Comparison of ENCODE assay signal across 13 cellular contexts in the genomic region with DNA sequence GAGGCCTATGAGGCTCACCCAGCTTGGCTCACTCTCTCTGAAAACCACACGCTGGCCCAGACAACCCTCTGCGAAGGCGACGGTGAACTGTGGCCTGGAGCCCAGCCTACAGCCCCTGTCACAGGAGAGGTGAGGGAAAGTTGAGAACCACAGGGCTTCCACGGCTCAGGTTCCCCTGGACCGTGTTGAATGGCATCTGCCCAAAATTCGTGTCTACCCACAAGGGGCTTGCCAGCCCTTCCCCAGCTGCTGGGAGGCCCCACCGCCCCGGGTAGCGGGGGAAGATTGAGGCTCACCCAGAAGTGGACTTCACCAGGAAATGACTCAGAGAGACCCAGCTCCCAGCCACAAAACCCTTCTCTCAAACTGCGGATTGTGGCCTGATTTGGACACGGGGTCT.
"Had no signal": no experiment of that assay in that cellular context is flagged by ENCODE, and none has a peak within 500 bp of the region (broad histone marks: within the 10 kb centered on the region; RNA-seq: fewer than 3 reads in every experiment).

No MANE protein-coding gene starts in this region.

- DNase-seq: activated CD4-positive, alpha-beta T cell treated with anti-CD3 and anti-CD28 coated beads, Interleukin-2, amount 50 U/mL, for 1 hour; activated naive CD4-positive, alpha-beta T cell treated with anti-CD3 and anti-CD28 coated beads for 36 hours; activated T-cell treated with anti-CD3 and anti-CD28 coated beads for 4 hours; brain microvascular endothelial cell; effector memory CD4-positive, alpha-beta T cell; mesendoderm; stimulated activated CD4-positive, alpha-beta T cell treated with anti-CD3 and anti-CD28 coated beads, Interleukin-2, amount 100 ng/mL, for 24 hours; stimulated activated naive B cell treated with anti-CD40 and anti-IgM and Interleukin-4, amounts not matched to agents 10 μg/mL and 1 μg/mL and 100 μg/mL, for 72 hours; T-helper 2 cell; trophoblast cell had no signal

- ATAC-seq: activated T-helper 17 cell treated with anti-CD3 and anti-CD28 coated beads, Interleukin-2, amount 50 U/mL, for 72 hours; right cardiac atrium; stimulated activated naive B cell treated with anti-CD40 and anti-IgM and Interleukin-4, amounts not matched to agents 10 μg/mL and 1 μg/mL and 100 μg/mL, for 72 hours had no signal

- H3K36me3 Mint-ChIP-seq: stimulated activated naive B cell treated with anti-CD40 and anti-IgM and Interleukin-4, amounts not matched to agents 10 μg/mL and 1 μg/mL and 100 μg/mL, for 72 hours had no signal

- H3K9me3 Mint-ChIP-seq: activated naive CD4-positive, alpha-beta T cell treated with anti-CD3 and anti-CD28 coated beads for 36 hours; activated T-helper 17 cell treated with anti-CD3 and anti-CD28 coated beads, Interleukin-2, amount 50 U/mL, for 72 hours; stimulated activated naive B cell treated with anti-CD40 and anti-IgM and Interleukin-4, amounts not matched to agents 10 μg/mL and 1 μg/mL and 100 μg/mL, for 72 hours had no signal

- H3K36me3 ChIP-seq: adrenal gland, brain microvascular endothelial cell had no signal

- H3K4me3 ChIP-seq: adrenal gland had no signal

- H3K27ac Mint-ChIP-seq: activated naive CD4-positive, alpha-beta T cell treated with anti-CD3 and anti-CD28 coated beads for 36 hours; activated T-helper 17 cell treated with anti-CD3 and anti-CD28 coated beads, Interleukin-2, amount 50 U/mL, for 72 hours; stimulated activated naive B cell treated with anti-CD40 and anti-IgM and Interleukin-4, amounts not matched to agents 10 μg/mL and 1 μg/mL and 100 μg/mL, for 72 hours had no signal

- H3K4me1 Mint-ChIP-seq: activated T-helper 17 cell treated with anti-CD3 and anti-CD28 coated beads, Interleukin-2, amount 50 U/mL, for 72 hours; stimulated activated naive B cell treated with anti-CD40 and anti-IgM and Interleukin-4, amounts not matched to agents 10 μg/mL and 1 μg/mL and 100 μg/mL, for 72 hours had no signal

- H3K4me3 Mint-ChIP-seq: activated naive CD4-positive, alpha-beta T cell treated with anti-CD3 and anti-CD28 coated beads for 36 hours; activated T-helper 17 cell treated with anti-CD3 and anti-CD28 coated beads, Interleukin-2, amount 50 U/mL, for 72 hours; stimulated activated naive B cell treated with anti-CD40 and anti-IgM and Interleukin-4, amounts not matched to agents 10 μg/mL and 1 μg/mL and 100 μg/mL, for 72 hours had no signal

- H3K9me3 ChIP-seq: adrenal gland had no signal

- H3K27me3 ChIP-seq: adrenal gland, brain microvascular endothelial cell had no signal

- H3K27ac ChIP-seq: adrenal gland, brain microvascular endothelial cell had no signal
